In genomic region chr2:161257123-161257952, GRCh38 we compare ENCODE assay signal across 22 cellular contexts. TPM values are rescaled to one million over a fixed set of nuclear protein-coding genes. Genes with fewer than 3 reads are reported as not detected.
DNase-seq lines count a peak whose midpoint lies in the region; ATAC-seq and TF ChIP-seq lines count a peak whose summit lies in the region.
"Had no signal": no experiment of that assay in that cellular context is flagged by ENCODE, and none has a peak within 500 bp of the region (broad histone marks: within the 10 kb centered on the region; RNA-seq: fewer than 3 reads in every experiment).

No MANE protein-coding gene starts in this region.

- no peaks in the 10 kb centered on the region for H3K36me3 ChIP-seq in Caco-2 (ENCODE audit: control insufficient read depth, insufficient read depth, low read length)
- no peaks in the 10 kb centered on the region for H3K36me3 ChIP-seq in duodenal mucosa (ENCODE audit: control insufficient read depth in 1 of 2, insufficient read depth in 2 of 2, low read length in 2 of 2)
- no peaks in the 10 kb centered on the region for H3K36me3 ChIP-seq in hepatocyte (replicated peaks; ENCODE audit: insufficient read depth, low read depth)
- H3K36me3 ChIP-seq in mesendoderm (ENCODE audit: control insufficient read depth, insufficient read depth, low read length), result no peaks in the 10 kb centered on the region
- H3K36me3 ChIP-seq in testis (ENCODE audit: low read depth, missing control alignments), result no peaks in the 10 kb centered on the region

- POLR2A ChIA-PET in Caco-2 (lab: Charles Lee), result no interaction called here

- H3K9me3 ChIP-seq in Caco-2 (no peaks in the 10 kb centered on the region), duodenal mucosa (ENCODE audit: control insufficient read depth in 1 of 2, low read length in 2 of 2) (no peaks in the 10 kb centered on the region), hepatocyte (ENCODE audit: low read depth) (no peaks in the 10 kb centered on the region), testis (no peaks in the 10 kb centered on the region)

- H3K79me2 ChIP-seq in hepatocyte (no peaks in the 10 kb centered on the region), mesendoderm (ENCODE audit: control insufficient read depth, insufficient read depth, low read length) (no peaks in the 10 kb centered on the region)

- no peaks in the 10 kb centered on the region for H3K79me1 ChIP-seq in mesendoderm (ENCODE audit: low read length)

- CTCF ChIA-PET in Caco-2 (lab: Charles Lee), result no interaction called here

- H3K4me1 ChIP-seq in Caco-2 (no peaks in the 10 kb centered on the region), duodenal mucosa (ENCODE audit: control insufficient read depth in 1 of 2, insufficient read depth in 2 of 2, low read length in 2 of 2) (peaks cover 0 to 7% of the 10 kb centered on the region in 2 donors), hepatocyte (ENCODE audit: insufficient read depth) (no peaks in the 10 kb centered on the region), mesendoderm (ENCODE audit: control insufficient read depth, low read depth, low read length) (no peaks in the 10 kb centered on the region), testis (no peaks in the 10 kb centered on the region)

- no peak overlapping the region for H2BK5ac ChIP-seq in mesendoderm (ENCODE audit: low read length)

- 69% methylated on average over 8 of the region's 8 CpGs for WGBS in hepatocyte (ENCODE audit: low lambda C conversion rate, missing lambda C conversion rate)
- WGBS in mesendoderm (ENCODE audit: extremely low coverage, insufficient coverage, low lambda C conversion rate), result no CpG with 5 or more reads among the region's 8 CpGs
- WGBS in testis, 2 donors, result 86% methylated on average over 8 of the region's 8 CpGs

- H4K5ac ChIP-seq in mesendoderm (ENCODE audit: low read length), result no peak overlapping the region

- no peak overlapping the region for H3K23ac ChIP-seq in mesendoderm (ENCODE audit: low read length)

- H2AK5ac ChIP-seq in mesendoderm (ENCODE audit: low read length), result no peak overlapping the region

- peak overlapping the region; percentile 59 for H2AFZ ChIP-seq in hepatocyte
- H2AFZ ChIP-seq: GM23338 had no signal

- H3K4ac ChIP-seq in mesendoderm (ENCODE audit: low read depth, low read length), result no peak overlapping the region

- H3K4me2 ChIP-seq in hepatocyte, result peak overlapping the region; percentile 62
- no peak overlapping the region for H3K4me2 ChIP-seq in mesendoderm (ENCODE audit: low read length)
- H3K4me2 ChIP-seq: GM23338 had no signal

- TF ChIP-seq POLR2A in testis (IDR thresholded peaks at IDR 0.05), result no peak

- H4K20me1 ChIP-seq in hepatocyte (ENCODE audit: insufficient read depth, poor library complexity, severe bottlenecking), result no peaks in the 10 kb centered on the region

- no peaks in the 10 kb centered on the region for H3K9me3 Mint-ChIP-seq in Caco-2 (ENCODE audit: unreplicated experiment)
- H3K9me3 Mint-ChIP-seq in activated T-helper 17 cell treated with anti-CD3 and anti-CD28 coated beads, Interleukin-2, amount 50 U/mL, for 72 hours, result no peaks in the 10 kb centered on the region
- H3K9me3 Mint-ChIP-seq: GM23338, IgD-negative memory B cell had no signal

- no peak for TF ChIP-seq CTCF in Caco-2 (IDR thresholded peaks at IDR 0.05; ENCODE audit: insufficient read depth in 1 of 2, low read depth in 1 of 2, low read length in 1 of 2, severe bottlenecking in 1 of 2, unreplicated experiment in 1 of 2)
- no peak for TF ChIP-seq CTCF in hepatocyte (IDR thresholded peaks at IDR 0.05; ENCODE audit: poor library complexity)
- no peak for TF ChIP-seq CTCF in testis (IDR thresholded peaks at IDR 0.05)

- H3K4me3 ChIP-seq in Caco-2 (ENCODE audit: low read depth, low read length), result peak overlapping the region; percentile 2; the same call in 1 of the 2 replicates
- peak overlapping the region; percentile 19 to 28 for H3K4me3 ChIP-seq in duodenal mucosa (ENCODE audit: low read depth in 1 of 2, low read length in 2 of 2)
- H3K4me3 ChIP-seq in hepatocyte, result no peak overlapping the region
- no peak overlapping the region for H3K4me3 ChIP-seq in mesendoderm (ENCODE audit: low read length)
- H3K4me3 ChIP-seq in testis, result no peak overlapping the region
- H3K4me3 ChIP-seq: GM23338, SK-N-MC had no signal

- H2BK15ac ChIP-seq in mesendoderm (replicated peaks; ENCODE audit: low read depth), result no peak overlapping the region

- no peak overlapping the region for H3K56ac ChIP-seq in mesendoderm (ENCODE audit: low read length)

- no peak overlapping the region for H3K18ac ChIP-seq in mesendoderm (ENCODE audit: low read length)

- H3K27ac ChIP-seq in duodenal mucosa (ENCODE audit: low read depth, low read length) (no peak overlapping the region), hepatocyte (peak overlapping the region; percentile 60), mesendoderm (ENCODE audit: low read depth, low read length) (no peak overlapping the region), testis (no peak overlapping the region)
- H3K27ac ChIP-seq: SK-N-MC had no signal

- no peaks in the 10 kb centered on the region for H3K36me3 Mint-ChIP-seq in Caco-2 (ENCODE audit: insufficient read depth, unreplicated experiment)
- H3K36me3 Mint-ChIP-seq in activated T-helper 17 cell treated with anti-CD3 and anti-CD28 coated beads, Interleukin-2, amount 50 U/mL, for 72 hours (ENCODE audit: low read depth), result no peaks in the 10 kb centered on the region
- H3K36me3 Mint-ChIP-seq: IgD-negative memory B cell had no signal

- H3K27me3 ChIP-seq in Caco-2 (replicated peaks; ENCODE audit: control insufficient read depth, insufficient read depth, low read length) (no peaks in the 10 kb centered on the region), duodenal mucosa (ENCODE audit: control insufficient read depth in 1 of 2, insufficient read depth in 2 of 2, low read length in 2 of 2) (no peaks in the 10 kb centered on the region), hepatocyte (no peaks in the 10 kb centered on the region), mesendoderm (ENCODE audit: insufficient read depth, low read length, poor library complexity) (no peaks in the 10 kb centered on the region), testis (no peaks in the 10 kb centered on the region)

- no peak overlapping the region for H4K8ac ChIP-seq in mesendoderm (ENCODE audit: low read depth, low read length)

- H3K9ac ChIP-seq in duodenal mucosa (ENCODE audit: low read depth in 1 of 2, low read length in 2 of 2) (no peak overlapping the region), mesendoderm (ENCODE audit: low read length) (no peak overlapping the region)

- peak overlapping the region; percentile 57 for H3K4me3 Mint-ChIP-seq in Caco-2 (ENCODE audit: unreplicated experiment)
- no peak overlapping the region for H3K4me3 Mint-ChIP-seq in activated T-helper 17 cell treated with anti-CD3 and anti-CD28 coated beads, Interleukin-2, amount 50 U/mL, for 72 hours
- H3K4me3 Mint-ChIP-seq: GM23338, IgD-negative memory B cell had no signal

- peaks cover 13% of the 10 kb centered on the region for H3K4me1 Mint-ChIP-seq in Caco-2 (ENCODE audit: low read depth, unreplicated experiment)
- H3K4me1 Mint-ChIP-seq in activated T-helper 17 cell treated with anti-CD3 and anti-CD28 coated beads, Interleukin-2, amount 50 U/mL, for 72 hours, result no peaks in the 10 kb centered on the region
- H3K4me1 Mint-ChIP-seq: GM23338 had no signal

- no TSS peak for BruUV-seq in Caco-2 (replicated peaks; lab: Mats Ljungman, UMichigan)

- peak overlapping the region; percentile 14 for H2BK120ac ChIP-seq in mesendoderm (ENCODE audit: low read depth, low read length)

- intact Hi-C loops in Caco-2 (cut with micrococcal nuclease; ENCODE audit: unreplicated experiment) (no loop called here), testis (cut with DNase I; ENCODE audit: low total_unique reads) (no loop called here), posterior vena cava (cut with DNase I) (no loop called here)

- no peak overlapping the region for H3K27ac Mint-ChIP-seq in Caco-2 (ENCODE audit: unreplicated experiment)
- H3K27ac Mint-ChIP-seq in activated T-helper 17 cell treated with anti-CD3 and anti-CD28 coated beads, Interleukin-2, amount 50 U/mL, for 72 hours, result no peak overlapping the region
- H3K27ac Mint-ChIP-seq: GM23338, IgD-negative memory B cell had no signal

- H3K9me2 ChIP-seq in hepatocyte (replicated peaks; ENCODE audit: insufficient read depth), result no peaks in the 10 kb centered on the region

- DNase-seq in Caco-2, result no peak
- no peak for DNase-seq in hepatocyte (ENCODE audit: low spot score)
- DNase-seq in mesendoderm, result no peak
- no peak for DNase-seq in stimulated activated CD4-positive, alpha-beta T cell treated with anti-CD3 and anti-CD28 coated beads, Interleukin-12 subunit alpha, Interleukin-12 subunit beta, amount 100 ng/mL, for 4 hours
- no peak for DNase-seq in testis
- no peak for DNase-seq in posterior vena cava (ENCODE audit: low spot score)
- DNase-seq: 8988T, DMS153, DND-41, HCEC 1CT, NCI-H1048, NCI-H1436, NCI-H187 treated with DMSO at 0.1 percent for 48 hours, NCI-H2171 treated with DMSO at 0.1 percent for 48 hours, NCI-H345, NCI-H510A treated with DMSO at 0.1 percent for 48 hours, SIG-M5 had no signal

- ATAC-seq in activated T-helper 17 cell treated with anti-CD3 and anti-CD28 coated beads, Interleukin-2, amount 50 U/mL, for 72 hours (replicated peaks), result no peak
- ATAC-seq: GM23338 had no signal

- no peaks in the 10 kb centered on the region for H3K27me3 Mint-ChIP-seq in Caco-2 (ENCODE audit: insufficient read depth, unreplicated experiment)
- peaks cover 3% of the 10 kb centered on the region for H3K27me3 Mint-ChIP-seq in activated T-helper 17 cell treated with anti-CD3 and anti-CD28 coated beads, Interleukin-2, amount 50 U/mL, for 72 hours
- H3K27me3 Mint-ChIP-seq: IgD-negative memory B cell had no signal

RNA-seq across cellular contexts. Expression of gene PSMD14, which starts 50.9 kb away (rescaled TPM):
- total RNA-seq in Caco-2 (2022) (81.1 and 85.3 TPM in 2 replicates), hepatocyte (66.6 and 71.0 TPM in 2 replicates), testis (10 to 100 TPM; 43.7 to 48.0 TPM), posterior vena cava (10 to 100 TPM; 43.8 to 51.3 TPM)
- polyA plus RNA-seq in hepatocyte (66.9 and 70.2 TPM in 2 replicates), testis (ENCODE audit: insufficient read depth, low read depth, low replicate concordance) (61.1 TPM)
- polyA plus RNA-seq in mesendoderm (2013, experiment 1 of 2), result 78.9 TPM
- polyA plus RNA-seq in mesendoderm (2013, experiment 2 of 2), result 78.0 TPM
- 100 to 1,000 TPM in 1 of 2 donors, 10 to 100 TPM in 1; 80.1 to 119 TPM for total RNA-seq in activated T-helper 17 cell treated with anti-CD3 and anti-CD28 coated beads, Interleukin-2, amount 50 U/mL, for 72 hours

Comparison
In these comparisons a context has a peak if more than half of its experiments do, and no peak if none do; other contexts are left out.
1. H3K4me3 ChIP-seq: peak in Caco-2 (single experiment) and duodenal mucosa (2 of 2); none in hepatocyte (single experiment), mesendoderm (single experiment) and testis (0 of 2).